In the genomic region with DNA sequence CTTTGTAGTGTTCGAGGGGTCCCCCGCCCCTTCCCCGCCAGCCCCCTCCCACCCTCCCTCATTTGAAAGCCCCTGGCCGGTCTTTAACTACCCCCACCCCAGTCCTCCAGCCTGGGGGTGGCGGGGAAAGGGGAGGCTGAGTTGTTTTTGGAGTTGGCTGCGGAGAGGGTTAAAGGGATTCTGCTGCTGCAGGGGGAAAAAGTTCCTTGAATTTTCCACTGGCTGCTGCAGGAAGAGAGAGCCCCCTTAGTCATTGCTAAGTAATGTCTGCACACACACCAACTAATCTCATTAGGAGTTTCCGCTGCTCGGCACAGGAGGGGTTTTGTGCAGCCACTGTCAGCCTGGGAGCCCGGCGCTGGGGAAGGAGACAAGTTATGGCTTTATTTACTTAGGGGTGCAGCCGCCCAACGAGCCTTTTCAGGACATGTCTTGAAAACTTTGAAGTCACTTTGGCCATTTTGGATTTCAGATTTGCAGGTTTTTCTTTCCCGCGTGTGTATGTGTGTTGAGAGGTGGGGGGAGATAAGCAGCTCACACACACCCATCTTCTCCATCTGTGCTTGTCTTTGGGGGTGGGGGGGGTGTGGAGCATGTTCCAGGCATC, we compare ENCODE assay signal across 8 cellular contexts. TPM values are rescaled to one million over a fixed set of nuclear protein-coding genes. Genes with fewer than 3 reads are reported as not detected.
A peak's percentile ranks its signal among the peaks of the same experiment; 100 is the strongest.
DNase-seq lines count a peak whose midpoint lies in the region; ATAC-seq and TF ChIP-seq lines count a peak whose summit lies in the region.

No MANE protein-coding gene starts in this region.

- no peak for ATAC-seq in GM21367 (IDR thresholded peaks at IDR 0.05; ENCODE audit: unreplicated experiment)
- ATAC-seq in GM21529 (IDR thresholded peaks at IDR 0.05; ENCODE audit: unreplicated experiment): no peak

- peak in 4 of 5 donors; percentile 24 to 50 (median 26) for DNase-seq in CD8-positive, alpha-beta memory T cell
- DNase-seq in Karpas-422 (no peak), esophagus squamous epithelium (lab: John Stamatoyannopoulos, UW) (no peak), NCI-H2196 (lab: John Stamatoyannopoulos, UW; ENCODE audit: unreplicated experiment) (no peak)
- DNase-seq in activated CD8-positive, alpha-beta memory T cell treated with anti-CD3 and anti-CD28 coated beads, Interleukin-2, amount 50 U/mL, for 48 hours: peak; percentile 76

- no peaks in the 10 kb centered on the region for H3K27me3 ChIP-seq in CD8-positive, alpha-beta memory T cell (ENCODE audit: insufficient read depth, low read length, poor library complexity, severe bottlenecking)
- peaks cover 2% of the 10 kb centered on the region; the same call in 1 of the 2 replicates for H3K27me3 ChIP-seq in Karpas-422 (ENCODE audit: low read length)
- no peaks in the 10 kb centered on the region for H3K27me3 ChIP-seq in esophagus squamous epithelium
- peaks cover 12% of the 10 kb centered on the region for H3K27me3 ChIP-seq in neuron (ENCODE audit: insufficient read depth, low read length)

- peak overlapping the region; percentile 40 for H3K4me3 ChIP-seq in CD8-positive, alpha-beta memory T cell (ENCODE audit: low read length)
- H3K4me3 ChIP-seq in Karpas-422 (ENCODE audit: low read length): peak overlapping the region; percentile 43; the same call in 1 of the 2 replicates
- peak overlapping the region; percentile 71 to 92 (median 86) for H3K4me3 ChIP-seq in esophagus squamous epithelium
- peak overlapping the region; percentile 55 for H3K4me3 ChIP-seq in neuron (ENCODE audit: low read length)

- H3K36me3 Mint-ChIP-seq in CD8-positive, alpha-beta memory T cell: peaks cover 0 to 11% (median 0%) of the 10 kb centered on the region in 3 donors

- no peaks in the 10 kb centered on the region for H3K36me3 ChIP-seq in CD8-positive, alpha-beta memory T cell (ENCODE audit: insufficient read depth, low read length)
- no peaks in the 10 kb centered on the region for H3K36me3 ChIP-seq in Karpas-422 (ENCODE audit: insufficient read depth, low read length)
- no peaks in the 10 kb centered on the region for H3K36me3 ChIP-seq in esophagus squamous epithelium
- no peaks in the 10 kb centered on the region for H3K36me3 ChIP-seq in neuron (ENCODE audit: insufficient read depth, low read length)

- peaks cover 0 to 3% of the 10 kb centered on the region in 2 donors for H3K27me3 Mint-ChIP-seq in CD8-positive, alpha-beta memory T cell

- no peaks in the 10 kb centered on the region for H3K9me2 ChIP-seq in Karpas-422 (replicated peaks; ENCODE audit: insufficient read depth, low read length)

- CTCF ChIA-PET in CD8-positive, alpha-beta memory T cell (lab: Charles Lee): interaction anchor here (1.1 to 1.8 kb wide), 4 partner anchors 14 to 204 kb away, joined by 3 to 13 read pairs (median 5); a partner anchor contains a TSS

- H3K27ac ChIP-seq in CD8-positive, alpha-beta memory T cell (ENCODE audit: low read depth, low read length): peak overlapping the region; percentile 41
- H3K27ac ChIP-seq in Karpas-422 (ENCODE audit: low read length) (no peak overlapping the region), esophagus squamous epithelium (peak overlapping the region; percentile 90 to 97 (median 92))

- intact Hi-C loops in esophagus squamous epithelium (cut with DNase I): no loop called here

- peak overlapping the region; percentile 88 to 99 (median 98) for H3K4me3 Mint-ChIP-seq in CD8-positive, alpha-beta memory T cell

- H2AFZ ChIP-seq in Karpas-422 (ENCODE audit: low read length) (no peak overlapping the region), neuron (ENCODE audit: low read depth, low read length) (peak overlapping the region; percentile 74)

- peaks cover 34% of the 10 kb centered on the region for H3K4me1 ChIP-seq in CD8-positive, alpha-beta memory T cell (ENCODE audit: insufficient read depth, low read length)
- H3K4me1 ChIP-seq in Karpas-422 (ENCODE audit: low read length) (peaks cover 35% of the 10 kb centered on the region), esophagus squamous epithelium (peaks cover 18 to 57% (median 31%) of the 10 kb centered on the region in 3 donors), neuron (ENCODE audit: insufficient read depth, low read length) (peaks cover 17% of the 10 kb centered on the region)

- 3 to 4% methylated on average over 10 of the region's 14 CpGs for WGBS in esophagus squamous epithelium, 2 donors

- peak overlapping the region; percentile 90 to 100 (median 98) for H3K27ac Mint-ChIP-seq in CD8-positive, alpha-beta memory T cell

- H3K4me2 ChIP-seq in Karpas-422 (ENCODE audit: low read depth, low read length, poor library complexity, severe bottlenecking): peak overlapping the region; percentile 100

- no peaks in the 10 kb centered on the region for H4K20me1 ChIP-seq in Karpas-422 (ENCODE audit: insufficient read depth, low read depth, low read length)

- no peaks in the 10 kb centered on the region for H3K9me3 ChIP-seq in CD8-positive, alpha-beta memory T cell (ENCODE audit: low read length)
- H3K9me3 ChIP-seq in Karpas-422 (ENCODE audit: low read length) (no peaks in the 10 kb centered on the region), esophagus squamous epithelium (no peaks in the 10 kb centered on the region), neuron (ENCODE audit: low read length) (no peaks in the 10 kb centered on the region)

- H3K4me1 Mint-ChIP-seq in CD8-positive, alpha-beta memory T cell: peaks cover 45 to 66% (median 48%) of the 10 kb centered on the region in 3 donors

- no peaks in the 10 kb centered on the region for H3K79me2 ChIP-seq in Karpas-422 (ENCODE audit: low read length)

- no peak overlapping the region for H3K9ac ChIP-seq in Karpas-422 (ENCODE audit: low read length)

- TF ChIP-seq POLR2A in esophagus squamous epithelium (IDR thresholded peaks at IDR 0.05): no peak

- TF ChIP-seq CTCF in esophagus squamous epithelium (IDR thresholded peaks at IDR 0.05): no peak

- POLR2A ChIA-PET in CD8-positive, alpha-beta memory T cell (lab: Charles Lee): interaction anchor here (1.0 to 1.4 kb wide), 3 partner anchors 14 to 19 kb away, joined by 4 to 6 read pairs (median 5); no protein-coding TSS in a partner anchor

- no peaks in the 10 kb centered on the region for H3K9me3 Mint-ChIP-seq in CD8-positive, alpha-beta memory T cell

RNA-seq across cellular contexts. Expression of a gene that starts 1.8 kb away (rescaled TPM):
- 10 to 100 TPM; 24.0 to 28.4 TPM for total RNA-seq in CD8-positive, alpha-beta memory T cell
- polyA plus RNA-seq in CD8-positive, alpha-beta memory T cell: 44.3 TPM
- total RNA-seq in Karpas-422 (2014; rRNA removed; shearing (Covaris generic); ENCODE audit: low replicate concordance): 1.2 and 1.8 TPM in 2 replicates
- 10 to 100 TPM; 24.8 to 44.0 (median 34.8) TPM for total RNA-seq in esophagus squamous epithelium

Comparison
In these comparisons a context has a peak if more than half of its experiments do, and no peak if none do; other contexts are left out.
1. DNase-seq: peak in CD8-positive, alpha-beta memory T cell (4 of 5) and activated CD8-positive, alpha-beta memory T cell treated with anti-CD3 and anti-CD28 coated beads, Interleukin-2, amount 50 U/mL, for 48 hours (single experiment); none in Karpas-422 (single experiment), esophagus squamous epithelium (single experiment) and NCI-H2196 (single experiment).
2. Peak in every context shown above with its lines, with median percentiles within 50 percentile points of each other: H3K4me3 ChIP-seq.